8 cellular contexts compared by ENCODE assay signal in genomic region chr7:157011333-157012112, GRCh38. TPM values are rescaled to one million over a fixed set of nuclear protein-coding genes. Genes with fewer than 3 reads are reported as not detected.
DNase-seq lines count a peak whose midpoint lies in the region; ATAC-seq, FAIRE-seq and TF ChIP-seq lines count a peak whose summit lies in the region.

No MANE protein-coding gene starts in this region.

- no peak overlapping the region for H3K27ac Mint-ChIP-seq in CD4-positive, alpha-beta T cell

- H3K27me3 ChIP-seq in CD4-positive, alpha-beta T cell (ENCODE audit: control insufficient read depth, insufficient read depth, low read length), result peaks cover 85% of the 10 kb centered on the region
- peaks cover 89% of the 10 kb centered on the region for H3K27me3 ChIP-seq in keratinocyte (ENCODE audit: control insufficient read depth, extremely low read depth, insufficient read depth, low read length)

- no peak overlapping the region for H3K27ac ChIP-seq in CD4-positive, alpha-beta T cell (ENCODE audit: low read depth, low read length)
- H3K27ac ChIP-seq in keratinocyte (ENCODE audit: control insufficient read depth, insufficient read depth, low read length), result no peak overlapping the region

- no peak for ATAC-seq in CD4-positive, alpha-beta T cell (ENCODE audit: poor library complexity)
- ATAC-seq in GM21576 (IDR thresholded peaks at IDR 0.05; ENCODE audit: unreplicated experiment) (peak; percentile 6), HG03095 (IDR thresholded peaks at IDR 0.05; ENCODE audit: unreplicated experiment) (no peak)

- no peak for TF ChIP-seq CTCF in CD4-positive, alpha-beta T cell (IDR thresholded peaks at IDR 0.05)
- TF ChIP-seq CTCF in keratinocyte (optimal IDR thresholded peaks at IDR 0.05 in 1 of 3, IDR thresholded peaks at IDR 0.05 in 1 of 3, conservative IDR thresholded peaks at IDR 0.05 in 1 of 3; ENCODE audit: extremely low read depth in 1 of 3, insufficient read depth in 2 of 3, low read length in 3 of 3), result no peak

- H3K36me3 ChIP-seq in keratinocyte (ENCODE audit: control insufficient read depth in 2 of 2, extremely low read depth in 1 of 2, insufficient read depth in 2 of 2, low read length in 2 of 2), result no peaks in the 10 kb centered on the region

- H3K9me3 ChIP-seq in CD4-positive, alpha-beta T cell (ENCODE audit: control insufficient read depth, low read length), result no peaks in the 10 kb centered on the region
- H3K9me3 ChIP-seq in keratinocyte (ENCODE audit: control insufficient read depth, low read depth, low read length), result no peaks in the 10 kb centered on the region

- no peaks in the 10 kb centered on the region for H3K9me1 ChIP-seq in keratinocyte (ENCODE audit: control insufficient read depth, extremely low read depth, insufficient read depth, low read length)

- H3K9me3 Mint-ChIP-seq in CD4-positive, alpha-beta T cell, result no peaks in the 10 kb centered on the region

- H3K79me2 ChIP-seq in keratinocyte (ENCODE audit: control insufficient read depth, insufficient read depth, low read length), result no peaks in the 10 kb centered on the region

- CTCF ChIA-PET in CD4-positive, alpha-beta T cell (lab: Charles Lee), result no interaction called here

- H2AFZ ChIP-seq in keratinocyte (ENCODE audit: control insufficient read depth, low read length), result peak overlapping the region; percentile 76

- no peak overlapping the region for H3K9ac ChIP-seq in keratinocyte (ENCODE audit: control insufficient read depth, extremely low read depth, insufficient read depth, low read length)

- intact Hi-C loops in CD4-positive, alpha-beta T cell (cut with DNase I, micrococcal nuclease), result no loop called here

- H3K4me2 ChIP-seq in keratinocyte (ENCODE audit: control insufficient read depth, extremely low read depth, insufficient read depth, low read depth, low read length), result peak overlapping the region; percentile 75

- H3K4me3 ChIP-seq in keratinocyte (ENCODE audit: control insufficient read depth in 2 of 3, extremely low read depth in 1 of 3, insufficient read depth in 2 of 3, low read depth in 1 of 3, low read length in 3 of 3), result peak overlapping the region; percentile 56 to 68 (median 59)

- H3K27me3 Mint-ChIP-seq in CD4-positive, alpha-beta T cell, result peaks cover 81% of the 10 kb centered on the region

- peaks cover 15% of the 10 kb centered on the region for H3K4me1 Mint-ChIP-seq in CD4-positive, alpha-beta T cell (ENCODE audit: low read depth)

- H3K4me3 Mint-ChIP-seq in CD4-positive, alpha-beta T cell, result peak overlapping the region; percentile 77

- DNase-seq in CD4-positive, alpha-beta T cell, result no peak
- DNase-seq in RPMI8226, result peak; percentile 72
- DNase-seq in keratinocyte (ENCODE audit: low read depth, low spot score), result no peak
- no peak for DNase-seq in RCC 7860 (ENCODE audit: low spot score)
- no peak for DNase-seq in stimulated activated naive CD4-positive, alpha-beta T cell treated with Interleukin-2 at 50 U/mL for 16 hours (lab: John Stamatoyannopoulos, UW)
- DNase-seq in hepatic stellate cell (ENCODE audit: low spot score), result no peak

- POLR2A ChIA-PET in CD4-positive, alpha-beta T cell (lab: Charles Lee), result no interaction called here

- H4K20me1 ChIP-seq in keratinocyte (ENCODE audit: control insufficient read depth, extremely low read depth, insufficient read depth, low read length), result no peaks in the 10 kb centered on the region

- H3K36me3 Mint-ChIP-seq in CD4-positive, alpha-beta T cell (ENCODE audit: low read depth), result no peaks in the 10 kb centered on the region

- peaks cover 8% of the 10 kb centered on the region for H3K4me1 ChIP-seq in keratinocyte (ENCODE audit: control insufficient read depth, extremely low read depth, insufficient read depth, low read length)

- no peak for FAIRE-seq in keratinocyte (lab: Jason Lieb, UNC)
- FAIRE-seq in RCC 7860 (lab: Jason Lieb, UNC), result no peak

- dilution Hi-C loops in keratinocyte (cut with MboI; ENCODE audit: extremely low pct_ligation_motif_present, low sequenced_read_pairs), result no loop called here

RNA-seq across cellular contexts. Expression of gene MNX1, which starts 1.1 kb away (rescaled TPM):
- under 1 TPM in 1 of 2 experiments, not detected in 1; 0.14 TPM for total RNA-seq in CD4-positive, alpha-beta T cell
- 0.02 TPM in 1 of 3 replicates, not detected in the others for polyA plus RNA-seq in keratinocyte
- not detected for polyA plus RNA-seq in keratinocyte (2011; ENCODE audit: low read depth)
- polyA plus RNA-seq in keratinocyte (2011; cell fraction: cytosol; rRNA removed), result not detected in 2 replicates
- not detected in 2 replicates for polyA plus RNA-seq in keratinocyte (2011; cell fraction: nucleus; rRNA removed)
- polyA plus RNA-seq in keratinocyte (2012; ENCODE audit: low replicate concordance), result 0.10 and 0.11 TPM in 2 replicates
- polyA minus RNA-seq in keratinocyte, result 0.10 TPM in 1 of 3 replicates, not detected in the others
- not detected for polyA minus RNA-seq in keratinocyte (2011; cell fraction: cytosol; rRNA and poly(A)+ RNA removed)
- not detected in 2 replicates for polyA minus RNA-seq in keratinocyte (2011; cell fraction: nucleus; rRNA and poly(A)+ RNA removed)
